Comparison of ENCODE assay signal across 10 cellular contexts in the genomic region with DNA sequence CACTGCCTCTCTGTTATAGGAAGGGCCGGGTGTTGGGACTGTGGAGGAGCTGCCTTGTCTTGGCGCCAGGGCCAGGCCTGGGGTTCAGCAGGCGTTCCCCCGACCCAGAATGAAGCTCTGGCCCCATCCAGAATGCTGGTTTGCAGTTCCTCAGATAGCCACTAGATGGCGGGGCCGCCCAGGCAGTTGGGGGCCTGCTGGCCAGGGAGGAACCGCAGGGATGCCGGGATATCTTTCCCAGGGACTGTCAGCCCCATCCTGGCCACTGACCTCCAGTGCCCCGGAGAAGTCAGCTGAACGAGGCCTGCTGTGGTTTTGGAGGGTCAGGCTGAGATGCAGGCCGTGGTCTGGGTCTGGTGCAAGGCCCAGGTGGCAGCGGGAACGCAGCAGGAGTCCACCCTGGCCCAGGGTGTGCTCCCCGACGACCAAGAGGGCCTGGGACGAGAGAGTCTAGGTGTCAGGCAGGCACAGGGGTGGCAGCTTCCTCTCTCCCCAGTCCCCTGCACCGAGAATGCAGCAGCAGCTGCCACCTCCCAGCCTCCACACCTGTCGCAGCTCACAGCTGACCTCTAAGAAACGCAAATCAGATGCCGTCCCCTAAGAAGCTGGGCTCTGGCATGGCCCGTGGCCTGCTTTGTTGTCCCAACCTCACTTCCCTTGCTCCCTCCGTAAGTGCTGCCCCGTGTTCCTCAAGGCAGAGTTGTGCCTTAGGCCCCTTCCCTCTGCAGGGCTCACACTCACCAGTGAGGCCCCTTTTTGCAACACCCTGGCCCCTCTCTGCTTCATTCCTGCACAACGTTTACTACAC. TPM values are rescaled to one million over a fixed set of nuclear protein-coding genes. Genes with fewer than 3 reads are reported as not detected.
A peak's percentile ranks its signal among the peaks of the same experiment; 100 is the strongest.
DNase-seq lines count a peak whose midpoint lies in the region; ATAC-seq, FAIRE-seq and TF ChIP-seq lines count a peak whose summit lies in the region.
"Had no signal": no experiment of that assay in that cellular context is flagged by ENCODE, and none has a peak within 500 bp of the region (broad histone marks: within the 10 kb centered on the region; RNA-seq: fewer than 3 reads in every experiment).

No MANE protein-coding gene starts in this region.

- H3K9me3 ChIP-seq in kidney (ENCODE audit: control insufficient read depth in 1 of 2, low read length in 2 of 2) = no peaks in the 10 kb centered on the region
- H3K9me3 ChIP-seq: BLaER1 had no signal

- DNase-seq in NCI-H2029 (lab: John Stamatoyannopoulos, UW) (peak; percentile 45), NCI-H2029 treated with DMSO at 0.1 percent for 48 hours (lab: John Stamatoyannopoulos, UW) (no peak), NCI-H128 (lab: John Stamatoyannopoulos, UW; ENCODE audit: unreplicated experiment) (peak; percentile 34), activated B cell treated with CpG ODN at 0.5 μM for 24 hours (peak; percentile 63), bronchial epithelial cell (ENCODE audit: low read depth) (no peak), kidney (peak; percentile 87)
- DNase-seq in stimulated activated CD4-positive, alpha-beta T cell treated with anti-CD3 and anti-CD28 coated beads, Interleukin-1b, Interleukin-23, amount 100 ng/mL, for 24 hours (ENCODE audit: low read depth in 4 of 4, low spot score in 1 of 4) = peak; percentile 43 to 57 (median 54)

- ATAC-seq in activated B cell treated with CpG ODN at 0.5 μM for 24 hours (ENCODE audit: low read depth) (peak; percentile 81), GM21423 (IDR thresholded peaks at IDR 0.05; ENCODE audit: unreplicated experiment) (no peak)

- intact Hi-C loops in activated B cell treated with CpG ODN at 0.5 μM for 24 hours (cut with micrococcal nuclease) = loop anchor here (1.0 to 10.0 kb wide), 4 partner anchors 58 to 432 kb away; no protein-coding TSS in a partner anchor
- intact Hi-C loops in kidney (cut with DNase I) = loop anchor here (10.0 kb wide), 1 partner anchor 418 kb away; no protein-coding TSS in a partner anchor

- CTCF ChIA-PET in activated B cell treated with CpG ODN at 0.5 μM for 24 hours (lab: Charles Lee) = interaction anchor here (0.6 to 2.1 kb wide), 21 partner anchors 8 to 432 kb away, joined by 3 to 12 read pairs (median 4); a partner anchor contains a TSS

- no peak for FAIRE-seq in bronchial epithelial cell (lab: Jason Lieb, UNC)
- no peak for FAIRE-seq in kidney (lab: Jason Lieb, UNC)
- FAIRE-seq: islet of Langerhans had no signal

- H3K36me3 Mint-ChIP-seq in activated B cell treated with CpG ODN at 0.5 μM for 24 hours (ENCODE audit: low read depth) = no peaks in the 10 kb centered on the region

- H3K27me3 ChIP-seq in bronchial epithelial cell (ENCODE audit: control insufficient read depth, insufficient read depth, low read length) = no peaks in the 10 kb centered on the region
- H3K27me3 ChIP-seq: BLaER1 had no signal

- H3K4me1 ChIP-seq in kidney (ENCODE audit: control insufficient read depth in 1 of 2, insufficient read depth in 1 of 2, low read depth in 1 of 2, low read length in 2 of 2) = peaks cover 0 to 7% of the 10 kb centered on the region in 2 donors
- H3K4me1 ChIP-seq: BLaER1 had no signal

- H3K36me3 ChIP-seq in bronchial epithelial cell (ENCODE audit: control insufficient read depth, insufficient read depth, low read length) (no peaks in the 10 kb centered on the region), kidney (ENCODE audit: control insufficient read depth in 1 of 2, insufficient read depth in 2 of 2, low read length in 2 of 2) (no peaks in the 10 kb centered on the region)
- H3K36me3 ChIP-seq: BLaER1 had no signal

- H3K9ac ChIP-seq in kidney (ENCODE audit: low read length in 2 of 2) = no peak overlapping the region
- H3K9ac ChIP-seq: BLaER1 had no signal

- no peak overlapping the region for H3K27ac Mint-ChIP-seq in activated B cell treated with CpG ODN at 0.5 μM for 24 hours

- peaks cover 4% of the 10 kb centered on the region for H3K4me1 Mint-ChIP-seq in activated B cell treated with CpG ODN at 0.5 μM for 24 hours

- H3K4me3 ChIP-seq in bronchial epithelial cell (ENCODE audit: low read depth, low read length) (no peak overlapping the region), kidney (ENCODE audit: low read length in 2 of 2) (no peak overlapping the region)
- H3K4me3 ChIP-seq: BLaER1 had no signal

- no peak overlapping the region for H3K4me3 Mint-ChIP-seq in activated B cell treated with CpG ODN at 0.5 μM for 24 hours

- no peaks in the 10 kb centered on the region for H3K9me3 Mint-ChIP-seq in activated B cell treated with CpG ODN at 0.5 μM for 24 hours

- TF ChIP-seq CTCF in activated B cell treated with CpG ODN at 0.5 μM for 24 hours (IDR thresholded peaks at IDR 0.05) (peak; percentile 90), bronchial epithelial cell (IDR thresholded peaks at IDR 0.05; ENCODE audit: insufficient read depth, low read length, severe bottlenecking) (peak; percentile 97), kidney (IDR thresholded peaks at IDR 0.05; ENCODE audit: borderline replicate concordance, extremely low read depth, insufficient read depth) (peak; percentile 99)

- H3K27me3 Mint-ChIP-seq in activated B cell treated with CpG ODN at 0.5 μM for 24 hours = no peaks in the 10 kb centered on the region

- H3K27ac ChIP-seq in kidney (ENCODE audit: low read depth in 2 of 2, low read length in 2 of 2) = no peak overlapping the region
- H3K27ac ChIP-seq: BLaER1 had no signal

- POLR2A ChIA-PET in activated B cell treated with CpG ODN at 0.5 μM for 24 hours (lab: Charles Lee) = interaction anchor here (0.7 to 1.1 kb wide), 3 partner anchors 10 to 432 kb away, joined by 3 to 7 read pairs (median 5); a partner anchor contains a TSS

RNA-seq across cellular contexts. Expression of a gene that starts 51.2 kb away (rescaled TPM):
- total RNA-seq in activated B cell treated with CpG ODN at 0.5 μM for 24 hours = 8.1 TPM in 2 replicates
- 2.6 and 3.8 TPM in 2 replicates for total RNA-seq in bronchial epithelial cell
- 4.6 TPM for total RNA-seq in kidney
- polyA plus RNA-seq in kidney (ENCODE audit: insufficient read depth, low read depth, low replicate concordance) = 5.2 TPM

Comparison
In these comparisons a context has a peak if more than half of its experiments do, and no peak if none do; other contexts are left out.
1. DNase-seq: peak in NCI-H2029 (single experiment), NCI-H128 (single experiment), activated B cell treated with CpG ODN at 0.5 μM for 24 hours (single experiment), kidney (single experiment) and stimulated activated CD4-positive, alpha-beta T cell treated with anti-CD3 and anti-CD28 coated beads, Interleukin-1b, Interleukin-23, amount 100 ng/mL, for 24 hours (4 of 4); none in NCI-H2029 treated with DMSO at 0.1 percent for 48 hours (single experiment) and bronchial epithelial cell (single experiment).
2. Peak in every context shown above with its lines, with median percentiles within 50 percentile points of each other: CTCF ChIP-seq.